In genomic region chr15:42811435-42811834, GRCh38 we compare ENCODE assay signal across 8 cellular contexts.
"Had no signal": no experiment of that assay in that cellular context is flagged by ENCODE, and none has a peak within 500 bp of the region (broad histone marks: within the 10 kb centered on the region; RNA-seq: fewer than 3 reads in every experiment).

No MANE protein-coding gene starts in this region.

- ATAC-seq: HCT116 had no signal

- H2AFZ ChIP-seq: GM23248 had no signal

- H3K36me3 ChIP-seq: HAP-1 had no signal

- H3K9me3 ChIP-seq: HAP-1 had no signal

- DNase-seq: GM23248, GOT3, H7, HFFc6, KG1 had no signal

- H3K4me1 ChIP-seq: HAP-1 had no signal

- H3K9ac ChIP-seq: GM23248 had no signal

- H3K4me3 ChIP-seq: GM23248, HAP-1 had no signal

- H3K27ac ChIP-seq: GM23248, HL-60 had no signal
